20 cellular contexts compared by ENCODE assay signal in the genomic region with DNA sequence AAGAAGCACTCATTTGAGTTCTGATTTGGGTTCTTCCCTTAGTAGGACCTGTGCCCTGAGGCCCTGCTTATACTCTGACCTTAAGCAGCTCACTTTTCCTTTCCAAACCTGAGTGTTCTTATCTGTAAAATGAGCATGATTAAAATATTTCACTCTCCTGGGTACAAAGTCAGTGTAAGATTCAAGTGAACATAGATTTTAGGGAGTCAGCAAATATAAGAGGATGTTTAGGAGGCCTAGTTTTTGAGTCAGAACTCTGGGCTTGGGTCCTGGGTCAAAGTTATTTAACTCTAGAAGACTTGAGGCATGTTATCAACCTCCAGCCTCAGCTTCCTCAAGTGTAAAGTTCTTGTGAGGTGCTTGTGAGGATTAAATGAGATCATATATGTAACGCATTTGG. TPM values are rescaled to one million over a fixed set of nuclear protein-coding genes. Genes with fewer than 3 reads are reported as not detected.
DNase-seq lines count a peak whose midpoint lies in the region; ATAC-seq and TF ChIP-seq lines count a peak whose summit lies in the region.
"Had no signal": no experiment of that assay in that cellular context is flagged by ENCODE, and none has a peak within 500 bp of the region (broad histone marks: within the 10 kb centered on the region; RNA-seq: fewer than 3 reads in every experiment).

No MANE protein-coding gene starts in this region.

- H3K36me3 Mint-ChIP-seq in MCF 10A (ENCODE audit: insufficient read depth, unreplicated experiment): no peaks in the 10 kb centered on the region

- no peaks in the 10 kb centered on the region for H3K27me3 Mint-ChIP-seq in MCF 10A (ENCODE audit: insufficient read depth, unreplicated experiment)
- H3K27me3 Mint-ChIP-seq: activated CD4-positive, alpha-beta T cell treated with anti-CD3 and anti-CD28 coated beads, Interleukin-2, amount 10 ng/mL, durations not matched to agents 7 days and 5 days had no signal

- TF ChIP-seq POLR2A in breast epithelium (IDR thresholded peaks at IDR 0.05): no peak

- H3K27ac ChIP-seq in breast epithelium (peak overlapping the region; percentile 82 to 92), cingulate gyrus (ENCODE audit: low read depth, low read length) (peak overlapping the region; percentile 60), osteoblast (ENCODE audit: low read depth, low read length) (peak overlapping the region; percentile 99), upper lobe of right lung (peak overlapping the region; percentile 69)
- H3K27ac ChIP-seq: 22Rv1 had no signal

- no peaks in the 10 kb centered on the region for H3K36me3 ChIP-seq in breast epithelium
- no peaks in the 10 kb centered on the region for H3K36me3 ChIP-seq in osteoblast (ENCODE audit: insufficient read depth, low read length)
- no peaks in the 10 kb centered on the region for H3K36me3 ChIP-seq in upper lobe of right lung
- H3K36me3 ChIP-seq: Peyer's patch had no signal

- DNase-seq in breast epithelium (ENCODE audit: low spot score in 2 of 2) (no peak), MCF 10A (ENCODE audit: unreplicated experiment) (no peak), osteoblast (ENCODE audit: insufficient read length, low spot score, missing footprints) (no peak), upper lobe of right lung (no peak), anterior cingulate cortex (lab: John Stamatoyannopoulos, UW) (no peak)
- DNase-seq: activated CD4-positive, alpha-beta T cell treated with anti-CD3 and anti-CD28 coated beads, Interleukin-2, amount 10 ng/mL, durations not matched to agents 7 days and 5 days; activated CD8-positive, alpha-beta memory T cell treated with anti-CD3 and anti-CD28 coated beads, Interleukin-2, amount 50 U/mL, for 48 hours; activated gamma-delta T cell; C1 segment of cervical spinal cord; NCI-H1092 treated with DMSO at 0.1 percent for 48 hours; NCI-H82; Peyer's patch; stimulated activated CD4-positive, alpha-beta T cell treated with anti-CD3 and anti-CD28 coated beads, Interleukin-2, amount 100 ng/mL, for 24 hours had no signal

- H3K4me1 Mint-ChIP-seq in MCF 10A (ENCODE audit: insufficient read depth, unreplicated experiment): peaks cover 18% of the 10 kb centered on the region
- H3K4me1 Mint-ChIP-seq: activated CD4-positive, alpha-beta T cell treated with anti-CD3 and anti-CD28 coated beads, Interleukin-2, amount 10 ng/mL, durations not matched to agents 7 days and 5 days had no signal

- no peaks in the 10 kb centered on the region for H4K20me1 ChIP-seq in osteoblast (ENCODE audit: insufficient read depth, low read length)

- no peak overlapping the region for H2AFZ ChIP-seq in osteoblast (ENCODE audit: low read length)

- H3K4me3 Mint-ChIP-seq in MCF 10A (ENCODE audit: unreplicated experiment): no peak overlapping the region
- H3K4me3 Mint-ChIP-seq: activated CD4-positive, alpha-beta T cell treated with anti-CD3 and anti-CD28 coated beads, Interleukin-2, amount 10 ng/mL, durations not matched to agents 7 days and 5 days; neural crest cell had no signal

- no peak for TF ChIP-seq CTCF in breast epithelium (IDR thresholded peaks at IDR 0.05)
- no peak for TF ChIP-seq CTCF in MCF 10A (IDR thresholded peaks at IDR 0.05; ENCODE audit: unreplicated experiment)
- no peak for TF ChIP-seq CTCF in osteoblast (IDR thresholded peaks at IDR 0.05; ENCODE audit: extremely low read depth, low read depth, low read length)
- no peak for TF ChIP-seq CTCF in upper lobe of right lung (IDR thresholded peaks at IDR 0.05)

- no peaks in the 10 kb centered on the region for H3K9me3 ChIP-seq in breast epithelium
- H3K9me3 ChIP-seq in osteoblast (ENCODE audit: low read depth, low read length): no peaks in the 10 kb centered on the region
- H3K9me3 ChIP-seq in upper lobe of right lung: no peaks in the 10 kb centered on the region
- H3K9me3 ChIP-seq: Peyer's patch had no signal

- H3K4me3 ChIP-seq in breast epithelium (no peak overlapping the region), osteoblast (ENCODE audit: insufficient read depth, low read length) (no peak overlapping the region), upper lobe of right lung (no peak overlapping the region)

- H3K4me1 ChIP-seq in breast epithelium: peaks cover 0 to 7% of the 10 kb centered on the region in 2 donors
- peaks cover 57% of the 10 kb centered on the region for H3K4me1 ChIP-seq in osteoblast (ENCODE audit: insufficient read depth, low read length)
- H3K4me1 ChIP-seq in upper lobe of right lung: peaks cover 5% of the 10 kb centered on the region
- H3K4me1 ChIP-seq: Peyer's patch had no signal

- CTCF ChIA-PET in MCF 10A (lab: Yijun Ruan, JAX): interaction anchor here (0.5 to 1.6 kb wide), 6 partner anchors 10 to 1804 kb away, joined by 3 to 8 read pairs (median 4); no protein-coding TSS in a partner anchor

- H3K4me2 ChIP-seq in osteoblast (ENCODE audit: insufficient read depth, low read length): no peak overlapping the region

- POLR2A ChIA-PET in MCF 10A (lab: Yijun Ruan, JAX): interaction anchor here (0.6 to 1.4 kb wide), 2 partner anchors 11 to 133 kb away, joined by 3 to 5 read pairs; no protein-coding TSS in a partner anchor

- BruUV-seq in MCF 10A (replicated peaks; lab: Mats Ljungman, UMichigan): no TSS peak

- ATAC-seq in upper lobe of right lung: no peak
- no peak for ATAC-seq in GM19395 (IDR thresholded peaks at IDR 0.05; ENCODE audit: unreplicated experiment)
- ATAC-seq in GM18517 (IDR thresholded peaks at IDR 0.05; ENCODE audit: unreplicated experiment): no peak
- ATAC-seq: HCT116, SK-N-SH treated with all-trans-retinoic acid at 6 μM for 48 hours had no signal

- H3K27ac Mint-ChIP-seq in MCF 10A (ENCODE audit: low read depth, unreplicated experiment): no peak overlapping the region
- H3K27ac Mint-ChIP-seq: activated CD4-positive, alpha-beta T cell treated with anti-CD3 and anti-CD28 coated beads, Interleukin-2, amount 10 ng/mL, durations not matched to agents 7 days and 5 days had no signal

- H3K27me3 ChIP-seq in breast epithelium (no peaks in the 10 kb centered on the region), osteoblast (ENCODE audit: insufficient read depth, low read length) (no peaks in the 10 kb centered on the region), upper lobe of right lung (no peaks in the 10 kb centered on the region)
- H3K27me3 ChIP-seq: Peyer's patch had no signal

- no peaks in the 10 kb centered on the region for H3K9me3 Mint-ChIP-seq in MCF 10A (ENCODE audit: unreplicated experiment)
- H3K9me3 Mint-ChIP-seq: activated CD4-positive, alpha-beta T cell treated with anti-CD3 and anti-CD28 coated beads, Interleukin-2, amount 10 ng/mL, durations not matched to agents 7 days and 5 days; neural crest cell had no signal

- intact Hi-C loops in breast epithelium (cut with DNase I; ENCODE audit: low total_unique reads) (no loop called here), MCF 10A (cut with micrococcal nuclease) (no loop called here), upper lobe of right lung (cut with DNase I) (no loop called here)

- no peaks in the 10 kb centered on the region for H3K79me2 ChIP-seq in osteoblast (ENCODE audit: insufficient read depth, low read length)

RNA-seq across cellular contexts. Expression of a gene that starts 8.7 kb away (rescaled TPM):
- 1,000 to 10,000 TPM in 1 of 3 donors, 100 to 1,000 TPM in 2; 220 to 2,507 (median 295) TPM for total RNA-seq in breast epithelium
- total RNA-seq in MCF 10A (2022): 17.4 and 32.6 TPM in 2 replicates
- 4,046 and 4,600 TPM in 2 replicates for total RNA-seq in osteoblast
- total RNA-seq in upper lobe of right lung: 1,248 TPM
